Comparison of ENCODE assay signal across 8 cellular contexts in the genomic region with DNA sequence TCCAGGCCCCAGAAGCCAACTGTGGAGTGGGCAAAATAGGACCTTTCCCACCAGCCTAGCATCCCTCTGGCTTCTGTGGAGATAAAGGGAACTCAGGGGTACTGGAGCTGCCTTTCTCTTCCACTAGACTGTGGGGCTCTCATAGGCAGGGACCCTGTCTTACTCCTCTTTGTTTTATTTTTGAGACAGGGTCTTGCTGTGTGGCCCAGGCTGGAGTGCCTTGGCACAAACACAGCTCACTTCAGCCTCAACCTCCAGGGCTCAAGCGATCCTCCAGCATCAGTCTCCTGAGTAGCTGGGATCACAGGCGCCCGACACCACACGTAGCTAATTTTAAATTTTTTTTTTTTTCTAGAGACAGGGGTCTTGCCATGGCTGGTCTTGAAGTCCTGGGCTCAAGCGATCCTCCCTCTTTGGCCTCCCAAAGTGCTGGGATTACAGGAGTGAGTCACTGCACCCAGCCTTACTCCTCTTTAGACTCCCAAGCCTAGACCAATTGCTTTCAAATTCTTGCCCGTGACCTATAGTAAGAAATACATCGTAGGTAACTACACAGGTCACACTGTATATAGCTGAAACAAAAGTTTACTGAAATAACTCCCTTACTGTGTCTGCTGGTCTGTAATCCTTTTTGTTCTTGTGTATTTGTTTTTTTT. TPM values are rescaled to one million over a fixed set of nuclear protein-coding genes. Genes with fewer than 3 reads are reported as not detected.
DNase-seq lines count a peak whose midpoint lies in the region; ATAC-seq and TF ChIP-seq lines count a peak whose summit lies in the region.

No MANE protein-coding gene starts in this region.

- peak overlapping the region; percentile 91 for H3K27ac ChIP-seq in suprapubic skin

- H3K4me1 Mint-ChIP-seq in T-helper 2 cell treated with Interferon-gamma antibody and Interleukin-4, amounts not matched to agents 5 μg/mL and 100 μg/mL, for 36 hours (ENCODE audit: low read depth) = peaks cover 15% of the 10 kb centered on the region
- H3K4me1 Mint-ChIP-seq in activated T-helper 2 cell treated with anti-CD3 and anti-CD28 coated beads, Interferon-gamma antibody, Interleukin-2, Interleukin-4, amounts not matched to agents 10 μg/mL and 5 μg/mL and 100 μg/mL, durations not matched to agents 14 hours and 24 hours and 36 hours (ENCODE audit: low read depth) = peaks cover 25% of the 10 kb centered on the region
- H3K4me1 Mint-ChIP-seq in immature natural killer cell = peaks cover 27 to 39% of the 10 kb centered on the region in 2 donors

- intact Hi-C loops in activated T-helper 2 cell treated with anti-CD3 and anti-CD28 coated beads, Interferon-gamma antibody, Interleukin-2, Interleukin-4, amounts not matched to agents 10 μg/mL and 5 μg/mL and 100 μg/mL, durations not matched to agents 14 hours and 24 hours and 36 hours (cut with micrococcal nuclease) = loop anchor here (2.0 to 5.0 kb wide), 7 partner anchors 38 to 288 kb away; partner anchors contain the start of genes DRC3 and TOM1L2
- intact Hi-C loops in posterior cingulate gyrus (cut with DNase I) = loop anchor here (5.0 kb wide), 2 partner anchors 43 to 288 kb away; partner anchors contain the start of genes DRC3 and TOM1L2

- H3K27me3 ChIP-seq in suprapubic skin = no peaks in the 10 kb centered on the region

- H3K4me1 ChIP-seq in suprapubic skin = peaks cover 55% of the 10 kb centered on the region

- peaks cover 5% of the 10 kb centered on the region for H3K27me3 Mint-ChIP-seq in T-helper 2 cell treated with Interferon-gamma antibody and Interleukin-4, amounts not matched to agents 5 μg/mL and 100 μg/mL, for 36 hours (ENCODE audit: low read depth)
- H3K27me3 Mint-ChIP-seq in activated T-helper 2 cell treated with anti-CD3 and anti-CD28 coated beads, Interferon-gamma antibody, Interleukin-2, Interleukin-4, amounts not matched to agents 10 μg/mL and 5 μg/mL and 100 μg/mL, durations not matched to agents 14 hours and 24 hours and 36 hours (ENCODE audit: low read depth) = peaks cover 8% of the 10 kb centered on the region
- H3K27me3 Mint-ChIP-seq in immature natural killer cell (ENCODE audit: low read depth in 3 of 3) = peaks cover 0 to 15% (median 13%) of the 10 kb centered on the region in 3 donors

- TF ChIP-seq POLR2A in suprapubic skin (IDR thresholded peaks at IDR 0.05) = no peak

- H3K9me3 ChIP-seq in suprapubic skin = no peaks in the 10 kb centered on the region

- WGBS in suprapubic skin = 83% methylated on average over 7 of the region's 7 CpGs

- H3K27ac Mint-ChIP-seq in T-helper 2 cell treated with Interferon-gamma antibody and Interleukin-4, amounts not matched to agents 5 μg/mL and 100 μg/mL, for 36 hours = peak overlapping the region; percentile 58
- H3K27ac Mint-ChIP-seq in activated T-helper 2 cell treated with anti-CD3 and anti-CD28 coated beads, Interferon-gamma antibody, Interleukin-2, Interleukin-4, amounts not matched to agents 10 μg/mL and 5 μg/mL and 100 μg/mL, durations not matched to agents 14 hours and 24 hours and 36 hours = peak overlapping the region; percentile 94
- H3K27ac Mint-ChIP-seq in immature natural killer cell = peak overlapping the region; percentile 68 to 98 (median 96)

- peaks cover 5% of the 10 kb centered on the region for H3K36me3 Mint-ChIP-seq in T-helper 2 cell treated with Interferon-gamma antibody and Interleukin-4, amounts not matched to agents 5 μg/mL and 100 μg/mL, for 36 hours (ENCODE audit: low read depth)
- peaks cover 19% of the 10 kb centered on the region for H3K36me3 Mint-ChIP-seq in activated T-helper 2 cell treated with anti-CD3 and anti-CD28 coated beads, Interferon-gamma antibody, Interleukin-2, Interleukin-4, amounts not matched to agents 10 μg/mL and 5 μg/mL and 100 μg/mL, durations not matched to agents 14 hours and 24 hours and 36 hours (ENCODE audit: low read depth)
- H3K36me3 Mint-ChIP-seq in immature natural killer cell = no peaks in the 10 kb centered on the region

- peak overlapping the region; percentile 89 for H3K4me3 Mint-ChIP-seq in T-helper 2 cell treated with Interferon-gamma antibody and Interleukin-4, amounts not matched to agents 5 μg/mL and 100 μg/mL, for 36 hours
- H3K4me3 Mint-ChIP-seq in activated T-helper 2 cell treated with anti-CD3 and anti-CD28 coated beads, Interferon-gamma antibody, Interleukin-2, Interleukin-4, amounts not matched to agents 10 μg/mL and 5 μg/mL and 100 μg/mL, durations not matched to agents 14 hours and 24 hours and 36 hours (ENCODE audit: low read depth) = peak overlapping the region; percentile 85
- H3K4me3 Mint-ChIP-seq in immature natural killer cell = peak overlapping the region; percentile 89 to 94 (median 92)

- TF ChIP-seq EP300 in suprapubic skin (IDR thresholded peaks at IDR 0.05) = no peak

- H3K36me3 ChIP-seq in suprapubic skin = no peaks in the 10 kb centered on the region

- H3K4me3 ChIP-seq in suprapubic skin = no peak overlapping the region

- DNase-seq in T-helper 2 cell treated with Interferon-gamma antibody and Interleukin-4, amounts not matched to agents 5 μg/mL and 100 μg/mL, for 36 hours (ENCODE audit: low spot score) = no peak
- DNase-seq in T-helper 2 cell = no peak
- no peak for DNase-seq in activated T-helper 2 cell treated with anti-CD3 and anti-CD28 coated beads, Interferon-gamma antibody, Interleukin-2, Interleukin-4, amounts not matched to agents 10 μg/mL and 5 μg/mL and 100 μg/mL, durations not matched to agents 14 hours and 24 hours and 36 hours (ENCODE audit: low spot score)
- no peak for DNase-seq in immature natural killer cell
- no peak for DNase-seq in suprapubic skin (ENCODE audit: low spot score in 2 of 2)
- DNase-seq in posterior cingulate gyrus = no peak

- no peak for ATAC-seq in GM21717 (IDR thresholded peaks at IDR 0.05; ENCODE audit: unreplicated experiment)
- ATAC-seq in esophagus mucosa = no peak

- no peaks in the 10 kb centered on the region for H3K9me3 Mint-ChIP-seq in T-helper 2 cell treated with Interferon-gamma antibody and Interleukin-4, amounts not matched to agents 5 μg/mL and 100 μg/mL, for 36 hours
- H3K9me3 Mint-ChIP-seq in activated T-helper 2 cell treated with anti-CD3 and anti-CD28 coated beads, Interferon-gamma antibody, Interleukin-2, Interleukin-4, amounts not matched to agents 10 μg/mL and 5 μg/mL and 100 μg/mL, durations not matched to agents 14 hours and 24 hours and 36 hours = no peaks in the 10 kb centered on the region
- H3K9me3 Mint-ChIP-seq in immature natural killer cell = no peaks in the 10 kb centered on the region

- TF ChIP-seq CTCF in suprapubic skin (IDR thresholded peaks at IDR 0.05) = no peak

RNA-seq across cellular contexts. Expression of gene RAI1, which starts 2.6 kb away (rescaled TPM):
- total RNA-seq in activated T-helper 2 cell treated with anti-CD3 and anti-CD28 coated beads, Interferon-gamma antibody, Interleukin-2, Interleukin-4, amounts not matched to agents 10 μg/mL and 5 μg/mL and 100 μg/mL, durations not matched to agents 14 hours and 24 hours and 36 hours = 33.5 and 36.5 TPM in 2 replicates
- 1 to 10 TPM; 1.5 to 6.2 (median 2.0) TPM for polyA plus RNA-seq in immature natural killer cell
- total RNA-seq in suprapubic skin (10 to 100 TPM; 20.3 to 46.1 (median 30.4) TPM), esophagus mucosa (20.4 TPM)
